Comparison of ENCODE assay signal across 9 cellular contexts in genomic region chr4:41693629-41694028, GRCh38. TPM values are rescaled to one million over a fixed set of nuclear protein-coding genes. Genes with fewer than 3 reads are reported as not detected.
A peak's percentile ranks its signal among the peaks of the same experiment; 100 is the strongest.
DNase-seq lines count a peak whose midpoint lies in the region; ATAC-seq, FAIRE-seq and TF ChIP-seq lines count a peak whose summit lies in the region.
"Had no signal": no experiment of that assay in that cellular context is flagged by ENCODE, and none has a peak within 500 bp of the region (broad histone marks: within the 10 kb centered on the region; RNA-seq: fewer than 3 reads in every experiment).

No MANE protein-coding gene starts in this region.

- no TSS peak for BruUV-seq in OCI-LY7 (replicated peaks; lab: Mats Ljungman, UMichigan)

- H3K27me3 Mint-ChIP-seq in naive thymus-derived CD4-positive, alpha-beta T cell, result peaks cover 0 to 17% (median under 1%) of the 10 kb centered on the region in 5 donors
- peaks cover 0 to 1% of the 10 kb centered on the region in 2 donors for H3K27me3 Mint-ChIP-seq in natural killer cell treated with Interleukin-12 subunit alpha and Interleukin-12 subunit beta and Interleukin-15 and Interleukin-18, amount 100 ng/mL, for 72 hours

- CTCF ChIA-PET in A549 (lab: Yijun Ruan, JAX) (interaction anchor here (0.5 to 5.9 kb wide), 25 partner anchors 8 to 412 kb away, joined by 3 to 65 read pairs (median 3); no protein-coding TSS in a partner anchor), OCI-LY7 (lab: Charles Lee; ENCODE audit: unreplicated experiment) (no interaction called here)
- CTCF ChIA-PET in naive thymus-derived CD4-positive, alpha-beta T cell (lab: Charles Lee), result no interaction called here

- H4K20me1 ChIP-seq in OCI-LY7 (ENCODE audit: insufficient read depth, low read length) (no peaks in the 10 kb centered on the region), fibroblast of lung (ENCODE audit: control insufficient read depth, extremely low read depth, insufficient read depth, low read length) (no peaks in the 10 kb centered on the region)

- TF ChIP-seq EP300 in A549 (IDR thresholded peaks at IDR 0.05), result no peak

- POLR2A ChIA-PET in A549 (lab: Yijun Ruan, JAX) (no interaction called here), OCI-LY7 (lab: Charles Lee) (interaction anchor here (0.6 kb wide), 1 partner anchor 27 kb away, joined by 3 read pairs; no protein-coding TSS in a partner anchor)
- POLR2A ChIA-PET in naive thymus-derived CD4-positive, alpha-beta T cell (lab: Charles Lee), result no interaction called here

- H3K9me3 Mint-ChIP-seq in naive thymus-derived CD4-positive, alpha-beta T cell, result no peaks in the 10 kb centered on the region
- no peaks in the 10 kb centered on the region for H3K9me3 Mint-ChIP-seq in natural killer cell treated with Interleukin-12 subunit alpha and Interleukin-12 subunit beta and Interleukin-15 and Interleukin-18, amount 100 ng/mL, for 72 hours
- H3K9me3 Mint-ChIP-seq: activated naive CD8-positive, alpha-beta T cell treated with anti-CD3 and anti-CD28 coated beads, Interleukin-2, amount 10 ng/mL, durations not matched to agents 7 days and 5 days had no signal

- H3K4me1 ChIP-seq in A549, result no peaks in the 10 kb centered on the region; the same call in 2 of the 3 replicates
- no peaks in the 10 kb centered on the region for H3K4me1 ChIP-seq in OCI-LY7 (ENCODE audit: insufficient read depth, low read length, poor library complexity, severe bottlenecking)
- no peaks in the 10 kb centered on the region for H3K4me1 ChIP-seq in fibroblast of lung (ENCODE audit: control insufficient read depth, extremely low read depth, insufficient read depth, low read length)
- no peaks in the 10 kb centered on the region for H3K4me1 ChIP-seq in upper lobe of right lung
- H3K4me1 ChIP-seq in naive thymus-derived CD4-positive, alpha-beta T cell (ENCODE audit: control insufficient read depth in 2 of 2, insufficient read depth in 2 of 2, low read length in 2 of 2), result no peaks in the 10 kb centered on the region

- H3K4me3 ChIP-seq in A549 (no peak overlapping the region), OCI-LY7 (ENCODE audit: low read depth, low read length, poor library complexity, severe bottlenecking) (no peak overlapping the region), fibroblast of lung (replicated peaks in 1 of 4; ENCODE audit: control extremely low read depth in 1 of 4, insufficient read depth in 1 of 4, low read depth in 3 of 4, low read length in 4 of 4) (no peak overlapping the region), upper lobe of right lung (no peak overlapping the region)
- H3K4me3 ChIP-seq in naive thymus-derived CD4-positive, alpha-beta T cell (ENCODE audit: low read length), result no peak overlapping the region

- H3K9me3 ChIP-seq in A549 (no peaks in the 10 kb centered on the region), OCI-LY7 (ENCODE audit: low read length) (no peaks in the 10 kb centered on the region), fibroblast of lung (ENCODE audit: control insufficient read depth, insufficient read depth, low read depth, low read length) (no peaks in the 10 kb centered on the region), upper lobe of right lung (no peaks in the 10 kb centered on the region)
- no peaks in the 10 kb centered on the region for H3K9me3 ChIP-seq in naive thymus-derived CD4-positive, alpha-beta T cell (ENCODE audit: control insufficient read depth in 2 of 3, low read length in 3 of 3)

- TF ChIP-seq POLR2A in A549 (IDR thresholded peaks at IDR 0.05; ENCODE audit: low read length), result no peak

- 20% methylated on average over 2 of the region's 2 CpGs for WGBS in A549 (ENCODE audit: missing lambda C conversion rate)

- H3K36me3 Mint-ChIP-seq in naive thymus-derived CD4-positive, alpha-beta T cell, result no peaks in the 10 kb centered on the region
- no peaks in the 10 kb centered on the region for H3K36me3 Mint-ChIP-seq in natural killer cell treated with Interleukin-12 subunit alpha and Interleukin-12 subunit beta and Interleukin-15 and Interleukin-18, amount 100 ng/mL, for 72 hours
- H3K36me3 Mint-ChIP-seq: activated naive CD8-positive, alpha-beta T cell treated with anti-CD3 and anti-CD28 coated beads, Interleukin-2, amount 10 ng/mL, durations not matched to agents 7 days and 5 days had no signal

- H3K4me2 ChIP-seq in A549 (no peak overlapping the region), OCI-LY7 (ENCODE audit: low read length) (no peak overlapping the region), fibroblast of lung (ENCODE audit: extremely low read depth, insufficient read depth, low read length) (no peak overlapping the region)

- ATAC-seq in A549 (peak in 1 of 2 experiments; percentile 35; a peak in 1 of 6 replicates), upper lobe of right lung (no peak), GM18519 (IDR thresholded peaks at IDR 0.05; ENCODE audit: low FRiP score, unreplicated experiment) (no peak)
- no peak for ATAC-seq in naive thymus-derived CD4-positive, alpha-beta T cell
- no peak for ATAC-seq in natural killer cell treated with Interleukin-12 subunit alpha and Interleukin-12 subunit beta and Interleukin-15 and Interleukin-18, amount 100 ng/mL, for 72 hours

- peak; percentile 42 to 56; a peak in 4 of 5 replicates for TF ChIP-seq RAD21 in A549 (conservative IDR thresholded peaks at IDR 0.05 in 1 of 2, IDR thresholded peaks at IDR 0.05 in 1 of 2)

- DNase-seq in A549 (ENCODE audit: low read depth in 1 of 2, low spot score in 1 of 2) (peak; percentile 9 to 45), H4 (ENCODE audit: low spot score) (peak; percentile 62), OCI-LY7 (ENCODE audit: low spot score) (peak; percentile 35), fibroblast of lung (ENCODE audit: low read depth in 2 of 2) (peak; percentile 17 to 67), upper lobe of right lung (no peak)
- no peak for DNase-seq in naive thymus-derived CD4-positive, alpha-beta T cell
- DNase-seq in natural killer cell treated with Interleukin-12 subunit alpha and Interleukin-12 subunit beta and Interleukin-15 and Interleukin-18, amount 100 ng/mL, for 72 hours (ENCODE audit: low spot score), result no peak
- DNase-seq: activated naive CD8-positive, alpha-beta T cell treated with anti-CD3 and anti-CD28 coated beads, Interleukin-2, amount 10 ng/mL, durations not matched to agents 7 days and 5 days had no signal

- peak; percentile 58 for TF ChIP-seq CTCF in A549 (IDR thresholded peaks at IDR 0.05)
- peak; percentile 79 for TF ChIP-seq CTCF in OCI-LY7 (conservative IDR thresholded peaks at IDR 0.05; ENCODE audit: low read length)
- peak; percentile 39 to 66 for TF ChIP-seq CTCF in fibroblast of lung (conservative IDR thresholded peaks at IDR 0.05 in 1 of 2, IDR thresholded peaks at IDR 0.05 in 1 of 2; ENCODE audit: low read depth in 1 of 2, low read length in 2 of 2)
- peak; percentile 36 for TF ChIP-seq CTCF in upper lobe of right lung (IDR thresholded peaks at IDR 0.05)

- no peak overlapping the region for H3K4me3 Mint-ChIP-seq in naive thymus-derived CD4-positive, alpha-beta T cell
- H3K4me3 Mint-ChIP-seq in natural killer cell treated with Interleukin-12 subunit alpha and Interleukin-12 subunit beta and Interleukin-15 and Interleukin-18, amount 100 ng/mL, for 72 hours, result no peak overlapping the region
- H3K4me3 Mint-ChIP-seq: activated naive CD8-positive, alpha-beta T cell treated with anti-CD3 and anti-CD28 coated beads, Interleukin-2, amount 10 ng/mL, durations not matched to agents 7 days and 5 days had no signal

- H3K27me3 ChIP-seq in fibroblast of lung (ENCODE audit: control insufficient read depth, insufficient read depth, low read length) (no peaks in the 10 kb centered on the region), upper lobe of right lung (no peaks in the 10 kb centered on the region)
- no peaks in the 10 kb centered on the region for H3K27me3 ChIP-seq in naive thymus-derived CD4-positive, alpha-beta T cell (ENCODE audit: control insufficient read depth in 2 of 2, insufficient read depth in 2 of 2, low read length in 2 of 2)

- no peaks in the 10 kb centered on the region for H3K79me2 ChIP-seq in OCI-LY7 (ENCODE audit: insufficient read depth, low read depth, low read length)
- H3K79me2 ChIP-seq in fibroblast of lung (ENCODE audit: control insufficient read depth, insufficient read depth, low read length), result no peaks in the 10 kb centered on the region

- H3K36me3 ChIP-seq in OCI-LY7 (ENCODE audit: insufficient read depth, low read length) (no peaks in the 10 kb centered on the region), fibroblast of lung (ENCODE audit: control insufficient read depth, insufficient read depth, low read length) (no peaks in the 10 kb centered on the region), upper lobe of right lung (peaks cover 64% of the 10 kb centered on the region)
- H3K36me3 ChIP-seq in naive thymus-derived CD4-positive, alpha-beta T cell (ENCODE audit: control insufficient read depth in 2 of 3, insufficient read depth in 3 of 3, low read length in 3 of 3), result no peaks in the 10 kb centered on the region

- H3K4me1 Mint-ChIP-seq in naive thymus-derived CD4-positive, alpha-beta T cell, result no peaks in the 10 kb centered on the region
- no peaks in the 10 kb centered on the region for H3K4me1 Mint-ChIP-seq in natural killer cell treated with Interleukin-12 subunit alpha and Interleukin-12 subunit beta and Interleukin-15 and Interleukin-18, amount 100 ng/mL, for 72 hours (ENCODE audit: low read depth in 2 of 2)
- H3K4me1 Mint-ChIP-seq: activated naive CD8-positive, alpha-beta T cell treated with anti-CD3 and anti-CD28 coated beads, Interleukin-2, amount 10 ng/mL, durations not matched to agents 7 days and 5 days had no signal

- no peak overlapping the region; a peak in 1 of 6 replicates for H3K27ac ChIP-seq in A549
- H3K27ac ChIP-seq in OCI-LY7 (ENCODE audit: low read depth, low read length, poor library complexity, severe bottlenecking), result no peak overlapping the region
- no peak overlapping the region for H3K27ac ChIP-seq in fibroblast of lung (ENCODE audit: insufficient read depth, low read length)
- no peak overlapping the region for H3K27ac ChIP-seq in upper lobe of right lung
- no peak overlapping the region for H3K27ac ChIP-seq in naive thymus-derived CD4-positive, alpha-beta T cell (ENCODE audit: low read depth, low read length)

- no peak for FAIRE-seq in A549 (lab: Jason Lieb, UNC)

- H2AFZ ChIP-seq in OCI-LY7 (ENCODE audit: low read length) (no peak overlapping the region), fibroblast of lung (ENCODE audit: low read length) (no peak overlapping the region)

- H3K9ac ChIP-seq in fibroblast of lung (ENCODE audit: insufficient read depth, low read length), result no peak overlapping the region

- H3K27ac Mint-ChIP-seq in naive thymus-derived CD4-positive, alpha-beta T cell, result no peak overlapping the region
- H3K27ac Mint-ChIP-seq in natural killer cell treated with Interleukin-12 subunit alpha and Interleukin-12 subunit beta and Interleukin-15 and Interleukin-18, amount 100 ng/mL, for 72 hours, result no peak overlapping the region
- H3K27ac Mint-ChIP-seq: activated naive CD8-positive, alpha-beta T cell treated with anti-CD3 and anti-CD28 coated beads, Interleukin-2, amount 10 ng/mL, durations not matched to agents 7 days and 5 days had no signal

- intact Hi-C loops in OCI-LY7 (cut with micrococcal nuclease; ENCODE audit: unreplicated experiment) (loop anchor here (1.0 kb wide), 2 partner anchors 190 to 195 kb away; no protein-coding TSS in a partner anchor), upper lobe of right lung (cut with DNase I) (loop anchor here (10.0 kb wide), 1 partner anchor 191 kb away; no protein-coding TSS in a partner anchor)
- intact Hi-C loops in naive thymus-derived CD4-positive, alpha-beta T cell (cut with micrococcal nuclease), result loop anchor here (1.0 kb wide), 2 partner anchors 189 to 195 kb away; no protein-coding TSS in a partner anchor

- no peaks in the 10 kb centered on the region for H3K9me2 ChIP-seq in OCI-LY7 (ENCODE audit: insufficient read depth, low read length)

RNA-seq across cellular contexts. Expression of gene PHOX2B, which starts 54.9 kb away (rescaled TPM):
- polyA plus RNA-seq in A549 (2011; rRNA removed) (not detected in 2 replicates), A549 (2017; fragmentation: RNase III; extraction: RNeasy Plus Mini Kit Qiagen cat#74134 plus additional on column Dnase treatment) (not detected in 3 replicates), fibroblast of lung (not detected in 2 replicates)
- polyA plus RNA-seq in A549 (2012; cell fraction: cytosol; rRNA removed), result not detected in 2 replicates
- not detected in 2 replicates for polyA plus RNA-seq in A549 (2012; cell fraction: nucleus; rRNA removed)
- not detected in 2 replicates for polyA minus RNA-seq in A549 (2011; rRNA and poly(A)+ RNA removed)
- total RNA-seq in H4 (2014; rRNA removed; shearing (Covaris generic)), result not detected in 2 replicates
- not detected in 2 replicates for total RNA-seq in OCI-LY7 (2014; rRNA removed; shearing (Covaris generic))
- total RNA-seq in OCI-LY7 (2022) (not detected in 2 replicates), fibroblast of lung (not detected in 2 replicates), upper lobe of right lung (not detected)
- polyA plus RNA-seq in fibroblast of lung (2012), result not detected in 2 replicates
- not detected in 2 replicates for polyA minus RNA-seq in fibroblast of lung (ENCODE audit: low replicate concordance)
- not detected for total RNA-seq in naive thymus-derived CD4-positive, alpha-beta T cell
- not detected for polyA plus RNA-seq in naive thymus-derived CD4-positive, alpha-beta T cell
- not detected for total RNA-seq in natural killer cell treated with Interleukin-12 subunit alpha and Interleukin-12 subunit beta and Interleukin-15 and Interleukin-18, amount 100 ng/mL, for 72 hours
- total RNA-seq: activated naive CD8-positive, alpha-beta T cell treated with anti-CD3 and anti-CD28 coated beads, Interleukin-2, amount 10 ng/mL, durations not matched to agents 7 days and 5 days had no signal

Comparison
In these comparisons a context has a peak if more than half of its experiments do, and no peak if none do; other contexts are left out.
1. DNase-seq: peak in A549 (2 of 2), H4 (single experiment), OCI-LY7 (single experiment) and fibroblast of lung (2 of 2); none in upper lobe of right lung (single experiment), naive thymus-derived CD4-positive, alpha-beta T cell (0 of 9) and natural killer cell treated with Interleukin-12 subunit alpha and Interleukin-12 subunit beta and Interleukin-15 and Interleukin-18, amount 100 ng/mL, for 72 hours (single experiment).
2. Peak in every context shown above with its lines, with median percentiles within 50 percentile points of each other: CTCF ChIP-seq.